ENCODE assay signal across 20 cellular contexts in the genomic region with DNA sequence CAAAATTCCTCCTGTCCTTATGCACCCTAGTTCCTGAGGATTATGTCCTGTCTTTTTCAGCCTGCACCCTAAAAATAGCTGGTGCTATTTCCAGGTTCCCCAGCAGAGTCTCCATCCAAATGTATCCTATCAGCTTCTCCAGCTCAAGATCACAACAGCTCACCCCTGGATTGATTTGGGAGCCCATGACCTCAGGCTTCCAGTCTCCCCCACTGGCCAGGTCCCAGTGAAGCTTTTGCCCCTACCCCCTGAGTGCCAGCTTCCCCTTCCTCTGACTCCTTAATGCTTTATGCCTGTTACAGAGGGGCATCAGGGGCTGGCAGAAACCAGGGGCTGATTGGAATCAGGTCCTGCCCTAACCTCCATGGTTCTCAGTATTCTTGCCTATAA.
"Had no signal": no experiment of that assay in that cellular context is flagged by ENCODE, and none has a peak within 500 bp of the region (broad histone marks: within the 10 kb centered on the region; RNA-seq: fewer than 3 reads in every experiment).

No MANE protein-coding gene starts in this region.

- H3K27ac Mint-ChIP-seq: activated B cell treated with CpG ODN at 0.5 μM for 24 hours; activated CD4-positive, alpha-beta T cell treated with anti-CD3 and anti-CD28 coated beads for 36 hours; activated naive CD8-positive, alpha-beta T cell treated with anti-CD3 and anti-CD28 coated beads, Interleukin-2, amount 50 U/mL, for 24 hours; dendritic cell treated with granulocyte-macrophage colony-stimulating factor and Interleukin-4, amounts not matched to agents 40 ng/mL and 50 ng/mL, for 4 days; memory B cell; natural killer cell treated with Interleukin-12 subunit alpha and Interleukin-12 subunit beta and Interleukin-15 and Interleukin-18, amount 100 ng/mL, for 72 hours; stimulated activated naive B cell treated with anti-CD40 and anti-IgM and Interleukin-4, amounts not matched to agents 10 μg/mL and 1 μg/mL and 100 μg/mL, for 72 hours; T-helper 17 cell had no signal

- H3K27me3 ChIP-seq: cardiac muscle cell, sigmoid colon, upper lobe of right lung had no signal

- H3K27me3 Mint-ChIP-seq: activated B cell treated with CpG ODN at 0.5 μM for 24 hours; dendritic cell treated with granulocyte-macrophage colony-stimulating factor and Interleukin-4, amounts not matched to agents 40 ng/mL and 50 ng/mL, for 4 days; memory B cell; stimulated activated naive B cell treated with anti-CD40 and anti-IgM and Interleukin-4, amounts not matched to agents 10 μg/mL and 1 μg/mL and 100 μg/mL, for 72 hours had no signal

- H3K36me3 ChIP-seq: cardiac muscle cell, sigmoid colon, upper lobe of right lung had no signal

- H3K27ac ChIP-seq: cardiac muscle cell, upper lobe of right lung had no signal

- H3K4me3 ChIP-seq: cardiac muscle cell, sigmoid colon, upper lobe of right lung had no signal

- ATAC-seq: activated CD4-positive, alpha-beta T cell treated with anti-CD3 and anti-CD28 coated beads for 36 hours; activated naive CD8-positive, alpha-beta T cell treated with anti-CD3 and anti-CD28 coated beads, Interleukin-2, amount 50 U/mL, for 24 hours; esophagus mucosa; natural killer cell treated with Interleukin-12 subunit alpha and Interleukin-12 subunit beta and Interleukin-15 and Interleukin-18, amount 100 ng/mL, for 72 hours; stimulated activated naive B cell treated with anti-CD40 and anti-IgM and Interleukin-4, amounts not matched to agents 10 μg/mL and 1 μg/mL and 100 μg/mL, for 72 hours; T-helper 17 cell; upper lobe of right lung had no signal

- H3K4me1 Mint-ChIP-seq: activated B cell treated with CpG ODN at 0.5 μM for 24 hours; activated CD4-positive, alpha-beta T cell treated with anti-CD3 and anti-CD28 coated beads for 36 hours; activated naive CD8-positive, alpha-beta T cell treated with anti-CD3 and anti-CD28 coated beads, Interleukin-2, amount 50 U/mL, for 24 hours; memory B cell; stimulated activated naive B cell treated with anti-CD40 and anti-IgM and Interleukin-4, amounts not matched to agents 10 μg/mL and 1 μg/mL and 100 μg/mL, for 72 hours; T-helper 17 cell had no signal

- H3K4me3 Mint-ChIP-seq: activated B cell treated with CpG ODN at 0.5 μM for 24 hours; activated CD4-positive, alpha-beta T cell treated with anti-CD3 and anti-CD28 coated beads for 36 hours; activated naive CD8-positive, alpha-beta T cell treated with anti-CD3 and anti-CD28 coated beads, Interleukin-2, amount 50 U/mL, for 24 hours; dendritic cell treated with granulocyte-macrophage colony-stimulating factor and Interleukin-4, amounts not matched to agents 40 ng/mL and 50 ng/mL, for 4 days; memory B cell; natural killer cell treated with Interleukin-12 subunit alpha and Interleukin-12 subunit beta and Interleukin-15 and Interleukin-18, amount 100 ng/mL, for 72 hours; stimulated activated naive B cell treated with anti-CD40 and anti-IgM and Interleukin-4, amounts not matched to agents 10 μg/mL and 1 μg/mL and 100 μg/mL, for 72 hours; T-helper 17 cell had no signal

- H3K4me1 ChIP-seq: sigmoid colon had no signal

- H3K9me3 ChIP-seq: upper lobe of right lung had no signal

- DNase-seq: activated B cell treated with CpG ODN at 0.5 μM for 24 hours; activated CD4-positive, alpha-beta T cell treated with anti-CD3 and anti-CD28 coated beads for 36 hours; activated CD4-positive, alpha-beta T cell treated with anti-CD3 and anti-CD28 coated beads, Interleukin-2, amount 50 U/mL, for 48 hours; activated effector memory CD4-positive, alpha-beta T cell treated with anti-CD3 and anti-CD28 coated beads, Interleukin-2, amount 50 U/mL, for 16 hours; activated naive CD4-positive, alpha-beta T cell treated with anti-CD3 and anti-CD28 coated beads, Interleukin-2, amount 50 U/mL, for 16 hours; activated naive CD8-positive, alpha-beta T cell treated with anti-CD3 and anti-CD28 coated beads, Interleukin-2, amount 50 U/mL, for 24 hours; activated T-cell treated with anti-CD3 and anti-CD28 coated beads for 4 hours; effector CD8-positive, alpha-beta T cell; head of caudate nucleus; sigmoid colon; stimulated activated CD4-positive, alpha-beta T cell treated with anti-CD3 and anti-CD28 coated beads, Interleukin-2, amount 100 ng/mL, for 48 hours; stimulated activated CD8-positive, alpha-beta memory T cell treated with anti-CD3 and anti-CD28 coated beads, Interleukin-4, amount 100 ng/mL, for 48 hours; stimulated activated naive B cell treated with anti-CD40 and anti-IgM and Interleukin-4, amounts not matched to agents 10 μg/mL and 1 μg/mL and 100 μg/mL, for 72 hours; T-helper 17 cell; upper lobe of right lung had no signal
